18 cellular contexts compared by ENCODE assay signal in the genomic region with DNA sequence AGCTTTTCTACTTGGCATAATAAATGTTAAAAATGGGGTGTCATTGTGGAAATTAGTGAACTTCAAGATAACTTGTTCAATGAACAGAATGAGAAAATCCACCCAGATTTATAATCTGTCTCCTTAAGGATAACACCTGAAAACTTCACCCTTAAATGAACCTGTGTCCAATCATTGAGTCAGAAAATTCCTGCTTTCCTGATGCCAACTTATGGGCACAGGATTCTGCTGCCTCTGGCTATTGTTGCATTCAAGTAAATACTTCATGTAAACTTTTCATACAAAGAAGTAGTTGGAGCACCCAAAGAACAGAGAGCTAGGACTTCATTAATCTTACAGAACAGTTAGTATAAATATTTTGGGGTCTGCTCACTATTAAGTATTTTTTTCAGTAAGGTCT.
A peak's percentile ranks its signal among the peaks of the same experiment; 100 is the strongest.
DNase-seq lines count a peak whose midpoint lies in the region; ATAC-seq lines count a peak whose summit lies in the region.
"Had no signal": no experiment of that assay in that cellular context is flagged by ENCODE, and none has a peak within 500 bp of the region (broad histone marks: within the 10 kb centered on the region; RNA-seq: fewer than 3 reads in every experiment).

No MANE protein-coding gene starts in this region.

- no peak for ATAC-seq in HG03108 (IDR thresholded peaks at IDR 0.05; ENCODE audit: unreplicated experiment)
- no peak for ATAC-seq in HG02973 (IDR thresholded peaks at IDR 0.05; ENCODE audit: unreplicated experiment)
- ATAC-seq: GM23338, Right ventricle myocardium inferior, T-cell had no signal

- DNase-seq in H4 (ENCODE audit: low spot score) (peak; percentile 19), RPMI7951 (ENCODE audit: low read depth) (peak; percentile 51), epithelial cell of prostate (ENCODE audit: low read depth, low spot score) (no peak), renal cortical epithelial cell (ENCODE audit: low read depth) (peak; percentile 46), ecto neural progenitor cell (ENCODE audit: low spot score) (no peak)
- no peak for DNase-seq in activated CD4-positive, alpha-beta T cell treated with anti-CD3 and anti-CD28 coated beads for 4 hours
- DNase-seq: AML-193, COR-L47, Kasumi-1, NCI-H1417, NCI-H187 treated with DMSO at 0.1 percent for 48 hours, NCI-H446 treated with DMSO at 0.1 percent for 48 hours, T-cell had no signal

- peak overlapping the region; percentile 69 for H3K27ac ChIP-seq in epithelial cell of prostate
- H3K27ac ChIP-seq: SK-N-MC had no signal

Comparison
In these comparisons a context has a peak if more than half of its experiments do, and no peak if none do; other contexts are left out.
1. DNase-seq: peak in H4 (single experiment), RPMI7951 (single experiment) and renal cortical epithelial cell (single experiment); none in epithelial cell of prostate (single experiment), activated CD4-positive, alpha-beta T cell treated with anti-CD3 and anti-CD28 coated beads for 4 hours (0 of 2) and ecto neural progenitor cell (single experiment).